Comparison of ENCODE assay signal across 12 cellular contexts in genomic region chr16:12538667-12539081, GRCh38.
DNase-seq lines count a peak whose midpoint lies in the region; ATAC-seq and TF ChIP-seq lines count a peak whose summit lies in the region.
"Had no signal": no experiment of that assay in that cellular context is flagged by ENCODE, and none has a peak within 500 bp of the region (broad histone marks: within the 10 kb centered on the region; RNA-seq: fewer than 3 reads in every experiment).

No MANE protein-coding gene starts in this region.

- CTCF ChIA-PET in activated CD8-positive, alpha-beta T cell treated with anti-CD3 and anti-CD28 coated beads, Interleukin-2, amount 10 ng/mL, durations not matched to agents 7 days and 5 days (lab: Charles Lee): interaction anchor here (5.5 kb wide), 1 partner anchor 35 kb away, joined by 30 read pairs; no protein-coding TSS in a partner anchor
- CTCF ChIA-PET in CD4-positive, alpha-beta memory T cell (lab: Charles Lee; ENCODE audit: partially characterized antibody): no interaction called here

- H3K36me3 Mint-ChIP-seq in activated CD8-positive, alpha-beta T cell treated with anti-CD3 and anti-CD28 coated beads, Interleukin-2, amount 10 ng/mL, durations not matched to agents 7 days and 5 days (ENCODE audit: low read depth): no peaks in the 10 kb centered on the region
- H3K36me3 Mint-ChIP-seq in natural killer cell: no peaks in the 10 kb centered on the region
- H3K36me3 Mint-ChIP-seq in CD4-positive, alpha-beta memory T cell: peaks cover 0 to 9% of the 10 kb centered on the region in 2 donors

- ATAC-seq in activated CD8-positive, alpha-beta T cell treated with anti-CD3 and anti-CD28 coated beads, Interleukin-2, amount 10 ng/mL, durations not matched to agents 7 days and 5 days: no peak
- ATAC-seq in natural killer cell (no peak), GM19395 (IDR thresholded peaks at IDR 0.05; ENCODE audit: unreplicated experiment) (no peak), GM19452 (IDR thresholded peaks at IDR 0.05; ENCODE audit: unreplicated experiment) (no peak)

- no peak overlapping the region for H3K4me3 Mint-ChIP-seq in activated CD8-positive, alpha-beta T cell treated with anti-CD3 and anti-CD28 coated beads, Interleukin-2, amount 10 ng/mL, durations not matched to agents 7 days and 5 days
- no peak overlapping the region for H3K4me3 Mint-ChIP-seq in natural killer cell
- no peak overlapping the region for H3K4me3 Mint-ChIP-seq in CD4-positive, alpha-beta memory T cell

- peak overlapping the region; percentile 68 for H3K27ac Mint-ChIP-seq in activated CD8-positive, alpha-beta T cell treated with anti-CD3 and anti-CD28 coated beads, Interleukin-2, amount 10 ng/mL, durations not matched to agents 7 days and 5 days
- peak overlapping the region; percentile 27 to 53 for H3K27ac Mint-ChIP-seq in natural killer cell
- H3K27ac Mint-ChIP-seq in CD4-positive, alpha-beta memory T cell: peak overlapping the region in 1 of 7 donors; percentile 25

- H3K27ac ChIP-seq in CD4-positive, alpha-beta memory T cell (ENCODE audit: low read depth, low read length): no peak overlapping the region
- H3K27ac ChIP-seq: upper lobe of left lung had no signal

- H3K4me3 ChIP-seq in CD4-positive, alpha-beta memory T cell (ENCODE audit: low read length in 2 of 2): no peak overlapping the region
- H3K4me3 ChIP-seq: upper lobe of left lung had no signal

- intact Hi-C loops in natural killer cell (cut with micrococcal nuclease): no loop called here
- intact Hi-C loops in CD4-positive, alpha-beta memory T cell (cut with micrococcal nuclease): no loop called here

- no peaks in the 10 kb centered on the region for H3K9me3 ChIP-seq in CD4-positive, alpha-beta memory T cell (ENCODE audit: control insufficient read depth in 1 of 2, low read length in 2 of 2)
- H3K9me3 ChIP-seq: upper lobe of left lung had no signal

- no peak for TF ChIP-seq CTCF in natural killer cell (IDR thresholded peaks at IDR 0.05)

- no peaks in the 10 kb centered on the region for H3K27me3 Mint-ChIP-seq in activated CD8-positive, alpha-beta T cell treated with anti-CD3 and anti-CD28 coated beads, Interleukin-2, amount 10 ng/mL, durations not matched to agents 7 days and 5 days (ENCODE audit: low read depth)
- no peaks in the 10 kb centered on the region for H3K27me3 Mint-ChIP-seq in natural killer cell (ENCODE audit: low read depth in 2 of 2)
- no peaks in the 10 kb centered on the region for H3K27me3 Mint-ChIP-seq in CD4-positive, alpha-beta memory T cell

- no peaks in the 10 kb centered on the region for H3K27me3 ChIP-seq in CD4-positive, alpha-beta memory T cell (ENCODE audit: insufficient read depth, low read length)
- H3K27me3 ChIP-seq: upper lobe of left lung had no signal

- no peaks in the 10 kb centered on the region for H3K9me3 Mint-ChIP-seq in activated CD8-positive, alpha-beta T cell treated with anti-CD3 and anti-CD28 coated beads, Interleukin-2, amount 10 ng/mL, durations not matched to agents 7 days and 5 days (ENCODE audit: insufficient read depth)
- H3K9me3 Mint-ChIP-seq in natural killer cell: no peaks in the 10 kb centered on the region
- H3K9me3 Mint-ChIP-seq in CD4-positive, alpha-beta memory T cell: no peaks in the 10 kb centered on the region

- POLR2A ChIA-PET in activated CD8-positive, alpha-beta T cell treated with anti-CD3 and anti-CD28 coated beads, Interleukin-2, amount 10 ng/mL, durations not matched to agents 7 days and 5 days (lab: Charles Lee): interaction anchor here (3.4 kb wide), 1 partner anchor 13 kb away, joined by 15 read pairs; no protein-coding TSS in a partner anchor
- POLR2A ChIA-PET in CD4-positive, alpha-beta memory T cell (lab: Charles Lee; ENCODE audit: partially characterized antibody): no interaction called here

- H3K36me3 ChIP-seq in CD4-positive, alpha-beta memory T cell (ENCODE audit: insufficient read depth, low read length): no peaks in the 10 kb centered on the region
- H3K36me3 ChIP-seq: upper lobe of left lung had no signal

- peaks cover 58% of the 10 kb centered on the region for H3K4me1 Mint-ChIP-seq in activated CD8-positive, alpha-beta T cell treated with anti-CD3 and anti-CD28 coated beads, Interleukin-2, amount 10 ng/mL, durations not matched to agents 7 days and 5 days (ENCODE audit: low read depth)
- H3K4me1 Mint-ChIP-seq in natural killer cell: peaks cover 25 to 35% of the 10 kb centered on the region in 2 donors
- peaks cover 28 to 53% (median 34%) of the 10 kb centered on the region in 4 donors for H3K4me1 Mint-ChIP-seq in CD4-positive, alpha-beta memory T cell

- peaks cover 47% of the 10 kb centered on the region for H3K4me1 ChIP-seq in CD4-positive, alpha-beta memory T cell (ENCODE audit: insufficient read depth, low read length)
- H3K4me1 ChIP-seq: upper lobe of left lung had no signal

- DNase-seq in NCI-H1092 treated with DMSO at 0.1 percent for 48 hours (lab: John Stamatoyannopoulos, UW) (peak; percentile 5), NCI-H1092 (lab: John Stamatoyannopoulos, UW) (no peak), NCI-H187 treated with DMSO at 0.1 percent for 48 hours (lab: John Stamatoyannopoulos, UW) (peak; percentile 35), natural killer cell (no peak)
- no peak for DNase-seq in activated CD8-positive, alpha-beta T cell treated with anti-CD3 and anti-CD28 coated beads, Interleukin-2, amount 10 ng/mL, durations not matched to agents 7 days and 5 days
- no peak for DNase-seq in CD4-positive, alpha-beta memory T cell
- DNase-seq: activated CD4-positive, alpha-beta T cell treated with anti-CD3 and anti-CD28 coated beads for 1 hour; caudate nucleus; GOT3; upper lobe of left lung had no signal

Comparison
In these comparisons a context has a peak if more than half of its experiments do, and no peak if none do; other contexts are left out.
1. DNase-seq: peak in NCI-H1092 treated with DMSO at 0.1 percent for 48 hours (single experiment) and NCI-H187 treated with DMSO at 0.1 percent for 48 hours (single experiment); none in NCI-H1092 (single experiment), activated CD8-positive, alpha-beta T cell treated with anti-CD3 and anti-CD28 coated beads, Interleukin-2, amount 10 ng/mL, durations not matched to agents 7 days and 5 days (single experiment), natural killer cell (single experiment) and CD4-positive, alpha-beta memory T cell (0 of 5).